Comparison of ENCODE assay signal across 16 cellular contexts in genomic region chr1:1168451-1169411, GRCh38.
A peak's percentile ranks its signal among the peaks of the same experiment; 100 is the strongest.
DNase-seq lines count a peak whose midpoint lies in the region; ATAC-seq and TF ChIP-seq lines count a peak whose summit lies in the region.
"Had no signal": no experiment of that assay in that cellular context is flagged by ENCODE, and none has a peak within 500 bp of the region (broad histone marks: within the 10 kb centered on the region; RNA-seq: fewer than 3 reads in every experiment).

No MANE protein-coding gene starts in this region.

- no peaks in the 10 kb centered on the region for H3K9me3 ChIP-seq in BLaER1
- H3K9me3 ChIP-seq: ovary, Peyer's patch had no signal

- TF ChIP-seq CTCF in NB4 (IDR thresholded peaks at IDR 0.05; ENCODE audit: low read depth, low read length), result no peak

- no peak overlapping the region for H3K4me3 ChIP-seq in BLaER1
- no peak overlapping the region for H3K4me3 ChIP-seq in NB4 (ENCODE audit: low read depth, low read length)
- H3K4me3 ChIP-seq: ovary, Peyer's patch had no signal

- no peaks in the 10 kb centered on the region for H3K36me3 ChIP-seq in BLaER1
- H3K36me3 ChIP-seq: ovary had no signal

- no peak overlapping the region for H3K27ac ChIP-seq in BLaER1
- H3K27ac ChIP-seq: ovary had no signal

- peak overlapping the region; percentile 92 for H3K4me2 ChIP-seq in BLaER1

- DNase-seq in NB4 (ENCODE audit: low read depth), result peak; percentile 40
- DNase-seq in left kidney (ENCODE audit: low read depth, low spot score), result peak; percentile 78
- no peak for DNase-seq in COR-L47 (lab: John Stamatoyannopoulos, UW)
- DNase-seq in effector CD8-positive, alpha-beta T cell (lab: John Stamatoyannopoulos, UW), result no peak
- DNase-seq: activated CD4-positive, alpha-beta T cell treated with anti-CD3 and anti-CD28 coated beads for 48 hours; activated CD8-positive, alpha-beta memory T cell treated with anti-CD3 and anti-CD28 coated beads, Interleukin-2, amount 50 U/mL, for 48 hours; activated gamma-delta T cell treated with Interleukin-2 at 50 U/mL for 16 hours; foreskin fibroblast; NCI-H1436; NCI-H774; stimulated activated CD4-positive, alpha-beta T cell treated with anti-CD3 and anti-CD28 coated beads, Interleukin-4, amount 100 ng/mL, for 1 hour had no signal

- no peak overlapping the region for H3K9ac ChIP-seq in BLaER1

- peaks cover 13% of the 10 kb centered on the region for H4K20me1 ChIP-seq in BLaER1

- peaks cover 94% of the 10 kb centered on the region for H3K4me1 ChIP-seq in BLaER1

- no peak for ATAC-seq in HG02610 (IDR thresholded peaks at IDR 0.05; ENCODE audit: unreplicated experiment)
- ATAC-seq: left lobe of liver had no signal

- no peak for TF ChIP-seq POLR2A in NB4 (IDR thresholded peaks at IDR 0.05; ENCODE audit: extremely low read depth, insufficient read length)

- H3K27me3 ChIP-seq in BLaER1, result peaks cover 37% of the 10 kb centered on the region
- H3K27me3 ChIP-seq: ovary, Peyer's patch had no signal

Comparison
In these comparisons a context has a peak if more than half of its experiments do, and no peak if none do; other contexts are left out.
1. DNase-seq: peak in NB4 (single experiment) and left kidney (single experiment); none in COR-L47 (single experiment) and effector CD8-positive, alpha-beta T cell (single experiment).